In genomic region chr6:85620308-85620707, GRCh38 we compare ENCODE assay signal across 22 cellular contexts.
DNase-seq lines count a peak whose midpoint lies in the region; ATAC-seq lines count a peak whose summit lies in the region.
"Had no signal": no experiment of that assay in that cellular context is flagged by ENCODE, and none has a peak within 500 bp of the region (broad histone marks: within the 10 kb centered on the region; RNA-seq: fewer than 3 reads in every experiment).

No MANE protein-coding gene starts in this region.

- peaks cover 53% of the 10 kb centered on the region for H3K4me1 Mint-ChIP-seq in activated T-cell treated with anti-CD3 and anti-CD28 coated beads, Interleukin-2, amount 50 U/mL, for 24 hours (ENCODE audit: low read depth)
- H3K4me1 Mint-ChIP-seq in central memory CD8-positive, alpha-beta T cell = peaks cover 33% of the 10 kb centered on the region
- H3K4me1 Mint-ChIP-seq in stimulated activated naive CD8-positive, alpha-beta T cell treated with anti-CD3 and anti-CD28 coated beads, Interleukin-15, Interleukin-2, amounts not matched to agents 100 ng/mL and 50 ng/mL, for 24 hours (ENCODE audit: low read depth) = peaks cover 49% of the 10 kb centered on the region

- H3K27me3 Mint-ChIP-seq in activated T-cell treated with anti-CD3 and anti-CD28 coated beads, Interleukin-2, amount 50 U/mL, for 24 hours = no peaks in the 10 kb centered on the region
- no peaks in the 10 kb centered on the region for H3K27me3 Mint-ChIP-seq in central memory CD8-positive, alpha-beta T cell
- no peaks in the 10 kb centered on the region for H3K27me3 Mint-ChIP-seq in stimulated activated naive CD8-positive, alpha-beta T cell treated with anti-CD3 and anti-CD28 coated beads, Interleukin-15, Interleukin-2, amounts not matched to agents 100 ng/mL and 50 ng/mL, for 24 hours
- H3K27me3 Mint-ChIP-seq: activated CD4-positive, alpha-beta T cell treated with anti-CD3 and anti-CD28 coated beads, Interleukin-2, amount 10 ng/mL, durations not matched to agents 24 days and 14 days; CD4-positive, CD25-positive, alpha-beta regulatory T cell; progenitor cell of endocrine pancreas had no signal

- H3K27ac Mint-ChIP-seq in activated T-cell treated with anti-CD3 and anti-CD28 coated beads, Interleukin-2, amount 50 U/mL, for 24 hours = peak overlapping the region; percentile 69
- peak overlapping the region; percentile 63 for H3K27ac Mint-ChIP-seq in central memory CD8-positive, alpha-beta T cell (ENCODE audit: low read depth)
- H3K27ac Mint-ChIP-seq in stimulated activated naive CD8-positive, alpha-beta T cell treated with anti-CD3 and anti-CD28 coated beads, Interleukin-15, Interleukin-2, amounts not matched to agents 100 ng/mL and 50 ng/mL, for 24 hours = peak overlapping the region; percentile 1
- H3K27ac Mint-ChIP-seq: activated CD4-positive, alpha-beta T cell treated with anti-CD3 and anti-CD28 coated beads, Interleukin-2, amount 10 ng/mL, durations not matched to agents 24 days and 14 days; progenitor cell of endocrine pancreas had no signal

- H3K9me3 Mint-ChIP-seq in activated T-cell treated with anti-CD3 and anti-CD28 coated beads, Interleukin-2, amount 50 U/mL, for 24 hours = no peaks in the 10 kb centered on the region
- H3K9me3 Mint-ChIP-seq in central memory CD8-positive, alpha-beta T cell = no peaks in the 10 kb centered on the region
- H3K9me3 Mint-ChIP-seq in stimulated activated naive CD8-positive, alpha-beta T cell treated with anti-CD3 and anti-CD28 coated beads, Interleukin-15, Interleukin-2, amounts not matched to agents 100 ng/mL and 50 ng/mL, for 24 hours = no peaks in the 10 kb centered on the region
- H3K9me3 Mint-ChIP-seq: activated CD4-positive, alpha-beta T cell treated with anti-CD3 and anti-CD28 coated beads, Interleukin-2, amount 10 ng/mL, durations not matched to agents 24 days and 14 days; activated naive CD4-positive, alpha-beta T cell treated with anti-CD3 and anti-CD28 coated beads, Interleukin-2, amount 50 U/mL, for 72 hours had no signal

- peaks cover 99% of the 10 kb centered on the region for H3K36me3 Mint-ChIP-seq in activated T-cell treated with anti-CD3 and anti-CD28 coated beads, Interleukin-2, amount 50 U/mL, for 24 hours (ENCODE audit: low read depth)
- peaks cover 83% of the 10 kb centered on the region for H3K36me3 Mint-ChIP-seq in central memory CD8-positive, alpha-beta T cell (ENCODE audit: insufficient read depth)
- peaks cover 97% of the 10 kb centered on the region for H3K36me3 Mint-ChIP-seq in stimulated activated naive CD8-positive, alpha-beta T cell treated with anti-CD3 and anti-CD28 coated beads, Interleukin-15, Interleukin-2, amounts not matched to agents 100 ng/mL and 50 ng/mL, for 24 hours (ENCODE audit: low read depth)

- H3K4me3 Mint-ChIP-seq in activated T-cell treated with anti-CD3 and anti-CD28 coated beads, Interleukin-2, amount 50 U/mL, for 24 hours = no peak overlapping the region
- H3K4me3 Mint-ChIP-seq in central memory CD8-positive, alpha-beta T cell = no peak overlapping the region
- no peak overlapping the region for H3K4me3 Mint-ChIP-seq in stimulated activated naive CD8-positive, alpha-beta T cell treated with anti-CD3 and anti-CD28 coated beads, Interleukin-15, Interleukin-2, amounts not matched to agents 100 ng/mL and 50 ng/mL, for 24 hours
- H3K4me3 Mint-ChIP-seq: activated CD4-positive, alpha-beta T cell treated with anti-CD3 and anti-CD28 coated beads, Interleukin-2, amount 10 ng/mL, durations not matched to agents 24 days and 14 days had no signal

- DNase-seq in activated T-cell treated with anti-CD3 and anti-CD28 coated beads, Interleukin-2, amount 50 U/mL, for 24 hours = no peak
- DNase-seq in activated T-cell treated with anti-CD3 and anti-CD28 coated beads, Interleukin-2, amount 50 U/mL, for 48 hours = no peak
- DNase-seq in MV-4-11 (lab: John Stamatoyannopoulos, UW) = peak; percentile 93
- no peak for DNase-seq in central memory CD8-positive, alpha-beta T cell (ENCODE audit: low spot score in 2 of 2)
- DNase-seq in AG08396 (ENCODE audit: low spot score) = no peak
- DNase-seq in NCI-H748 treated with DMSO at 0.1 percent for 48 hours (lab: John Stamatoyannopoulos, UW) = no peak
- DNase-seq: ACHN; activated CD4-positive, alpha-beta T cell treated with anti-CD3 and anti-CD28 coated beads, Interleukin-2, amount 10 ng/mL, durations not matched to agents 24 days and 14 days; activated T-cell treated with anti-CD3 and anti-CD28 coated beads for 4 hours; CD4-positive, CD25-positive, alpha-beta regulatory T cell; KBM-7; left colon; NCI-H2029 treated with DMSO at 0.1 percent for 48 hours; NCI-H446; NK-92 treated with Interleukin-12 subunit alpha and Interleukin-12 subunit beta, amount 100 ng/mL, for 24 hours; stimulated activated CD4-positive, alpha-beta T cell treated with anti-CD3 and anti-CD28 coated beads, Interleukin-4, amount 100 ng/mL, for 1 hour; SW 1271; uterus had no signal

- no peak for ATAC-seq in central memory CD8-positive, alpha-beta T cell (replicated peaks; ENCODE audit: extremely low read depth, poor library complexity, severe bottlenecking)
- ATAC-seq in GM21786 (IDR thresholded peaks at IDR 0.05; ENCODE audit: unreplicated experiment) = no peak
- ATAC-seq: left colon had no signal

Comparison
In these comparisons a context has a peak if more than half of its experiments do, and no peak if none do; other contexts are left out.
1. H3K27ac Mint-ChIP-seq: peak in every context shown above with its lines; median percentile 69 in activated T-cell treated with anti-CD3 and anti-CD28 coated beads, Interleukin-2, amount 50 U/mL, for 24 hours; 63 in central memory CD8-positive, alpha-beta T cell; 1 in stimulated activated naive CD8-positive, alpha-beta T cell treated with anti-CD3 and anti-CD28 coated beads, Interleukin-15, Interleukin-2, amounts not matched to agents 100 ng/mL and 50 ng/mL, for 24 hours.